ENCODE assay signal across 8 cellular contexts in genomic region chr3:119352235-119352634, GRCh38. TPM values are rescaled to one million over a fixed set of nuclear protein-coding genes. Genes with fewer than 3 reads are reported as not detected.
DNase-seq lines count a peak whose midpoint lies in the region; ATAC-seq, FAIRE-seq and TF ChIP-seq lines count a peak whose summit lies in the region.

No MANE protein-coding gene starts in this region.

- no peak for TF ChIP-seq RAD21 in HepG2 (CRISPR knock-in tag; IDR thresholded peaks at IDR 0.05)

- H3K4me2 ChIP-seq in GM23248 (ENCODE audit: unreplicated experiment) (no peak overlapping the region), parathyroid adenoma (ENCODE audit: low read length) (no peak overlapping the region), HepG2 (ENCODE audit: low read depth, low read length) (no peak overlapping the region)

- no peaks in the 10 kb centered on the region for H3K9me2 ChIP-seq in GM23248 (ENCODE audit: insufficient read depth)

- peaks cover 61% of the 10 kb centered on the region for H3K79me2 ChIP-seq in GM23248 (ENCODE audit: insufficient read depth)
- no peaks in the 10 kb centered on the region for H3K79me2 ChIP-seq in parathyroid adenoma
- no peaks in the 10 kb centered on the region for H3K79me2 ChIP-seq in HepG2 (ENCODE audit: insufficient read depth, low read length)

- no peak overlapping the region for H3K9ac ChIP-seq in GM23248
- no peak overlapping the region for H3K9ac ChIP-seq in parathyroid adenoma
- H3K9ac ChIP-seq in HepG2 (ENCODE audit: insufficient read depth, low read depth, low read length) = no peak overlapping the region

- H2AFZ ChIP-seq in GM23248 = no peak overlapping the region
- H2AFZ ChIP-seq in parathyroid adenoma = no peak overlapping the region
- H2AFZ ChIP-seq in HepG2 (ENCODE audit: low read length) = no peak overlapping the region

- peaks cover 22% of the 10 kb centered on the region for H3K4me1 ChIP-seq in GM23248 (ENCODE audit: insufficient read depth)
- no peaks in the 10 kb centered on the region for H3K4me1 ChIP-seq in parathyroid adenoma
- no peaks in the 10 kb centered on the region for H3K4me1 ChIP-seq in HepG2 (ENCODE audit: insufficient read depth, low read length)

- H3K27me3 Mint-ChIP-seq in activated naive CD8-positive, alpha-beta T cell = no peaks in the 10 kb centered on the region

- H3K4me3 ChIP-seq in GM23248 (no peak overlapping the region), NB4 (ENCODE audit: low read depth, low read length) (no peak overlapping the region), parathyroid adenoma (ENCODE audit: low read depth, low read length) (no peak overlapping the region), HepG2 (replicated peaks in 1 of 3; ENCODE audit: insufficient read depth in 1 of 3, low read depth in 2 of 3, low read length in 3 of 3) (no peak overlapping the region)

- intact Hi-C loops in HepG2 (cut with micrococcal nuclease; ENCODE audit: unreplicated experiment) = no loop called here

- H3K9me3 Mint-ChIP-seq in activated naive CD8-positive, alpha-beta T cell (ENCODE audit: low read depth) = no peaks in the 10 kb centered on the region

- no peak for TF ChIP-seq CTCF in NB4 (IDR thresholded peaks at IDR 0.05; ENCODE audit: low read depth, low read length)
- no peak for TF ChIP-seq CTCF in parathyroid adenoma (IDR thresholded peaks at IDR 0.05)
- no peak for TF ChIP-seq CTCF in HepG2 (CRISPR knock-in tag; IDR thresholded peaks at IDR 0.05)

- FAIRE-seq in GM12891 (lab: Jason Lieb, UNC) = peak; percentile 90
- FAIRE-seq in HepG2 (lab: Jason Lieb, UNC) = no peak

- peaks cover 25% of the 10 kb centered on the region for H3K4me1 Mint-ChIP-seq in activated naive CD8-positive, alpha-beta T cell (ENCODE audit: low read depth)

- TF ChIP-seq POLR2A in GM12891 (IDR thresholded peaks at IDR 0.05; ENCODE audit: low read depth, low read length) = no peak
- no peak for TF ChIP-seq POLR2A in NB4 (IDR thresholded peaks at IDR 0.05; ENCODE audit: extremely low read depth, insufficient read length)
- TF ChIP-seq POLR2A in HepG2 (IDR thresholded peaks at IDR 0.05; ENCODE audit: insufficient read depth in 1 of 2, low read depth in 2 of 2, low read length in 2 of 2) = no peak

- H3K27me3 ChIP-seq in GM23248 (replicated peaks; ENCODE audit: insufficient read depth) (no peaks in the 10 kb centered on the region), parathyroid adenoma (ENCODE audit: control insufficient read depth, insufficient read depth, low read length) (no peaks in the 10 kb centered on the region), HepG2 (ENCODE audit: control insufficient read depth in 1 of 2, insufficient read depth in 2 of 2, low read length in 2 of 2) (no peaks in the 10 kb centered on the region; a peak in 1 of 5 replicates)

- no peaks in the 10 kb centered on the region for H3K36me3 Mint-ChIP-seq in activated naive CD8-positive, alpha-beta T cell

- peak overlapping the region; percentile 27 for H3K4me3 Mint-ChIP-seq in activated naive CD8-positive, alpha-beta T cell

- WGBS in GM23248 (ENCODE audit: low coverage in 1 of 2, low lambda C conversion rate in 2 of 2, missing lambda C conversion rate in 2 of 2), 2 experiments = 94 to 95% methylated on average over 4 of the region's 4 CpGs
- WGBS in HepG2 (ENCODE audit: low lambda C conversion rate) = 44% methylated on average over 4 of the region's 4 CpGs

- peak overlapping the region; percentile 64; the same call in 1 of the 2 replicates for H3K27ac ChIP-seq in GM23248
- H3K27ac ChIP-seq in parathyroid adenoma = peak overlapping the region; percentile 15
- H3K27ac ChIP-seq in HepG2 (ENCODE audit: extremely low read length, insufficient read depth, low read length) = no peak overlapping the region

- BruUV-seq in HepG2 (replicated peaks; lab: Mats Ljungman, UMichigan) = no TSS peak

- H3F3A ChIP-seq in GM23248 (ENCODE audit: insufficient read depth) = peaks cover 16% of the 10 kb centered on the region

- ATAC-seq in HepG2 = no peak

- in situ Hi-C loops in GM23248 (cut with MboI) (no loop called here), HepG2 (cut with HindIII; ENCODE audit: extremely low pct_ligation_motif_present, low pct_unique_long_range_greater_than_20kb) (no loop called here)

- H3K9me3 ChIP-seq in GM23248 (ENCODE audit: low read depth) (no peaks in the 10 kb centered on the region), parathyroid adenoma (ENCODE audit: control insufficient read depth, low read length) (no peaks in the 10 kb centered on the region), HepG2 (ENCODE audit: low read length) (no peaks in the 10 kb centered on the region)

- DNase-seq in GM12891 (ENCODE audit: insufficient read length, low spot score) (peak; percentile 16), GM23248 (peak; percentile 45), NB4 (ENCODE audit: low read depth) (peak; percentile 75), DMS 273 (lab: John Stamatoyannopoulos, UW; ENCODE audit: unreplicated experiment) (no peak), HepG2 (ENCODE audit: low spot score) (no peak), HuH-7.5 (ENCODE audit: low spot score) (no peak)

- H4K20me1 ChIP-seq in GM23248 (ENCODE audit: insufficient read depth) = no peaks in the 10 kb centered on the region
- no peaks in the 10 kb centered on the region for H4K20me1 ChIP-seq in HepG2 (ENCODE audit: insufficient read depth, low read length)

- H3K27ac Mint-ChIP-seq in activated naive CD8-positive, alpha-beta T cell = peak overlapping the region; percentile 73

- H3K36me3 ChIP-seq in GM23248 (ENCODE audit: low read depth) (no peaks in the 10 kb centered on the region), parathyroid adenoma (ENCODE audit: control insufficient read depth, insufficient read depth, low read length) (no peaks in the 10 kb centered on the region), HepG2 (replicated peaks in 1 of 2; ENCODE audit: control insufficient read depth in 1 of 2, insufficient read depth in 2 of 2, low read length in 2 of 2) (no peaks in the 10 kb centered on the region)

- CTCF ChIA-PET in HepG2 (lab: Yijun Ruan, JAX; ENCODE audit: low intra/inter-chr PET ratio, low total read pairs) = no interaction called here

- POLR2A ChIA-PET in HepG2 (lab: Yijun Ruan, JAX) = no interaction called here

- no peak for TF ChIP-seq EP300 in HepG2 (IDR thresholded peaks at IDR 0.05; ENCODE audit: low read depth in 2 of 2, low read length in 2 of 2)
- TF ChIP-seq EP300 in HepG2 (CRISPR knock-in tag; IDR thresholded peaks at IDR 0.05; ENCODE audit: borderline replicate concordance) = no peak

TF ChIP-seq in GM12891, 5 proteins besides CTCF, POLR2A, EP300 and RAD21:
- TF ChIP-seq SPI1 (IDR thresholded peaks at IDR 0.05; ENCODE audit: low read depth, low read length) (peak; percentile 99), TAF1 (IDR thresholded peaks at IDR 0.05; ENCODE audit: low read depth, low read length) (no peak)

TF ChIP-seq in HepG2, 621 proteins besides CTCF, POLR2A, EP300 and RAD21 (continues in another document):
- TF ChIP-seq CHD4 (IDR thresholded peaks at IDR 0.05; ENCODE audit: borderline replicate concordance, low read length) = no peak
- no peak for TF ChIP-seq THAP8 (CRISPR knock-in tag; IDR thresholded peaks at IDR 0.05; ENCODE audit: borderline replicate concordance)
- TF ChIP-seq GLMP (CRISPR knock-in tag; IDR thresholded peaks at IDR 0.05; ENCODE audit: borderline replicate concordance) = no peak
- TF ChIP-seq NFE2L2 (IDR thresholded peaks at IDR 0.05; ENCODE audit: low read length) = no peak
- TF ChIP-seq ZSCAN22 (CRISPR knock-in tag; IDR thresholded peaks at IDR 0.05) = no peak

RNA-seq across cellular contexts. Expression of gene ARHGAP31, which starts 58.1 kb away (rescaled TPM):
- 7.7 TPM for polyA plus RNA-seq in GM12891 (2012; ENCODE audit: low read depth, missing spikeins)
- 14.0 and 15.3 TPM in 2 replicates for total RNA-seq in GM23248 (2014; rRNA removed; shearing (Covaris generic))
- polyA plus RNA-seq in GM23248 (2016; fragmentation: Nextera tagmentation; extraction: Ambion mirVana) (8.1 and 8.5 TPM in 2 replicates), HepG2 (2011; rRNA removed) (not detected in 2 replicates)
- total RNA-seq in HepG2 (2016; rRNA removed; fragmentation: Illumina TruSeq; extraction: Trizol) = not detected in 2 replicates
- not detected in 2 replicates for total RNA-seq in HepG2 (2016; cell fraction: cytosol; rRNA removed; fragmentation: Illumina TruSeq; extraction: Trizol; ENCODE audit: low read depth)
- not detected in 2 replicates for total RNA-seq in HepG2 (2016; cell fraction: insoluble cytoplasmic fraction; rRNA removed; fragmentation: Illumina TruSeq; extraction: Trizol)
- not detected in 2 replicates for total RNA-seq in HepG2 (2016; cell fraction: membrane; rRNA removed; fragmentation: Illumina TruSeq; extraction: Trizol)
- not detected in 2 replicates for total RNA-seq in HepG2 (2016; cell fraction: nucleus; rRNA removed; fragmentation: Illumina TruSeq; extraction: Trizol)
- polyA plus RNA-seq in HepG2 (2011; cell fraction: cytosol; rRNA removed) = under 0.01 TPM in 1 of 2 replicates, not detected in the other
- polyA plus RNA-seq in HepG2 (2011; cell fraction: nucleus; rRNA removed) = not detected in 2 replicates
- 0.04 and 0.09 TPM in 2 replicates for polyA plus RNA-seq in HepG2 (2012)
- not detected in 2 replicates for polyA plus RNA-seq in HepG2 (2016; cell fraction: cytosol; fragmentation: Illumina TruSeq; extraction: Trizol; ENCODE audit: low read depth)
- not detected in 2 replicates for polyA plus RNA-seq in HepG2 (2016; cell fraction: insoluble cytoplasmic fraction; fragmentation: Illumina TruSeq; extraction: Trizol; ENCODE audit: low read depth)
- polyA plus RNA-seq in HepG2 (2016; cell fraction: membrane; fragmentation: Illumina TruSeq; extraction: Trizol; ENCODE audit: low read depth) = not detected in 2 replicates
- not detected in 2 replicates for polyA plus RNA-seq in HepG2 (2016; cell fraction: nucleus; fragmentation: Illumina TruSeq; extraction: Trizol; ENCODE audit: insufficient read depth, low read depth)
- 0.12 TPM in 1 of 2 replicates, not detected in the other for polyA minus RNA-seq in HepG2 (2011; rRNA and poly(A)+ RNA removed; ENCODE audit: low replicate concordance)
- polyA minus RNA-seq in HepG2 (2011; cell fraction: cytosol; rRNA and poly(A)+ RNA removed) = not detected in 2 replicates
- not detected in 2 replicates for polyA minus RNA-seq in HepG2 (2011; cell fraction: nucleus; rRNA and poly(A)+ RNA removed)

Comparison
In these comparisons a context has a peak if more than half of its experiments do, and no peak if none do; other contexts are left out.
1. DNase-seq: peak in GM12891 (single experiment), GM23248 (single experiment) and NB4 (single experiment); none in DMS 273 (single experiment), HepG2 (single experiment) and HuH-7.5 (single experiment).
2. RNA of gene ARHGAP31, which starts 58.1 kb away (total RNA-seq): 14.0 to 15.3 TPM in GM23248; not detected in HepG2; every median in the first group is over 10 times any median in the second.